Comparison of ENCODE assay signal across 8 cellular contexts in the genomic region with DNA sequence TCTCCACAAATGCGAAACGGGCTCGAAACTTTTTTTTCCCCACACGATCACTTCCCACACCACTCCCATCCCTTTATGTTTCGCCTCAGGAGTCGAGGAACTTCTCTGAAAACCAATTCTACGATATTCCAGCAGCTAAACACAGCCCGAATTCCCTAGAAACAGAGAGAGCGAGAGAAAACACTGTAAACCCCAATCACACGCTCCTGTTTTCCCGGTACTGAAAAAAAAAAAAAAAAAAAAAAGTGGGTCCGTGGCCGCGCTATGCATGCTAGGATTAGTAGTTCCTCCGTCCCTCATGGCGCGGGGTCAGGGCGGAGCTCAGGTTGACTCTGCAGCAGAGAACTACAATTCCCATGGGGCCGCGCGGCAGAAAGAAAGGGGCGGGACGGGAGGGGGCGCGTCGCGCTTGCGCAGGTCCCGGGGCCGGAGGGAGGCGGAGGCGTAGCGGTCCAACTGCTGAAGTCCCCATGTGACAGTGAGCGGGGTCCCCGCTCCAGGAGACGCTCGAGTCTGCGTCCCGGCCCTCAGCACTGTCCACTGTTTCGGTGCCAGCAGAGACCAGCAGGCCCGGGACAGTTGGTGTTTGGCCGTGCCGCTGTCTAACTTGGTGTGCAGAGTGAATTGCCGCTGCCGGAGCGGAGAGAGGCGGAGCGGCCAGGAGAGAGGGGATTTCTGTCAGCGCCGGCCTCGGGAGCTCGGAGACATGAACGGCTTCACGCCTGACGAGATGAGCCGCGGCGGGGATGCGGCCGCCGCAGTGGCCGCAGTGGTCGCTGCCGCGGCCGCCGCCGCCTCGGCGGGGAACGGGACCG. TPM values are rescaled to one million over a fixed set of nuclear protein-coding genes. Genes with fewer than 3 reads are reported as not detected.
A peak's percentile ranks its signal among the peaks of the same experiment; 100 is the strongest.
DNase-seq lines count a peak whose midpoint lies in the region; ATAC-seq and TF ChIP-seq lines count a peak whose summit lies in the region.

A gene with protein sequence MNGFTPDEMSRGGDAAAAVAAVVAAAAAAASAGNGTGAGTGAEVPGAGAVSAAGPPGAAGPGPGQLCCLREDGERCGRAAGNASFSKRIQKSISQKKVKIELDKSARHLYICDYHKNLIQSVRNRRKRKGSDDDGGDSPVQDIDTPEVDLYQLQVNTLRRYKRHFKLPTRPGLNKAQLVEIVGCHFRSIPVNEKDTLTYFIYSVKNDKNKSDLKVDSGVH (plus strand): TSS at position 478 of the 815 bp plus-strand sequence. CDS start 229 bp downstream, at position 707.

- H3K27ac ChIP-seq in PC-9, result peak within 1 kb of the TSS; percentile 59

- peak within 1 kb of the TSS; percentile 91 for H3K4me2 ChIP-seq in PC-9

- TF ChIP-seq CTCF in PC-9 (conservative IDR thresholded peaks at IDR 0.05) (no peak), epithelial cell of proximal tubule (conservative IDR thresholded peaks at IDR 0.05; ENCODE audit: low read depth, low read length) (no peak)

- no peaks in the 10 kb centered on the region for H3K9me2 ChIP-seq in PC-9 (ENCODE audit: insufficient read depth)

- 0 out of 2 replicates have a peak, but pooled peaks cover 3% of the 10 kb centered on the region for H3F3A ChIP-seq in PC-9 (ENCODE audit: insufficient read depth, low read depth)

- 0 out of 2 replicates have a peak, but pooled peaks cover 2% of the 10 kb centered on the region for H3K79me2 ChIP-seq in PC-9 (ENCODE audit: low read depth)

- CTCF ChIA-PET in PC-9 (lab: Charles Lee), result interaction anchor here (0.7 kb wide), 3 partner anchors 10 to 647 kb away, joined by 5 to 7 read pairs (median 6); no protein-coding TSS in a partner anchor

- H3K27me3 ChIP-seq in PC-9 (ENCODE audit: insufficient read depth, low read depth), result no peaks in the 10 kb centered on the region

- no TSS peak for BruUV-seq in PC-9 (replicated peaks; lab: Mats Ljungman, UMichigan)

- intact Hi-C loops in PC-9 (cut with micrococcal nuclease; ENCODE audit: unreplicated experiment), result loop anchor here (1.0 to 2.0 kb wide), 3 partner anchors 36 to 202 kb away; a partner anchor contains a TSS

- no peaks in the 10 kb centered on the region for H3K4me1 ChIP-seq in PC-9 (replicated peaks; ENCODE audit: insufficient read depth)

- DNase-seq in DMS153 (lab: John Stamatoyannopoulos, UW) (peak; percentile 96), PC-9 (peak; percentile 82 to 93), epithelial cell of proximal tubule (ENCODE audit: low read depth) (peak; percentile 74), mucosa of gallbladder (ENCODE audit: low spot score) (peak; percentile 99)
- peak; percentile 96 for DNase-seq in Jurkat, Clone E6-1 (ENCODE audit: low read depth, low spot score)
- DNase-seq in activated T-cell treated with anti-CD3 and anti-CD28 coated beads, Interleukin-2, amount 50 U/mL, for 1 hour, result peak; percentile 98
- DNase-seq in stimulated activated CD8-positive, alpha-beta memory T cell treated with anti-CD3 and anti-CD28 coated beads, Interleukin-4, amount 100 ng/mL, for 4 hours (ENCODE audit: low read depth in 2 of 2, low spot score in 1 of 2), result peak; percentile 94 to 95

- peak within 1 kb of the TSS; percentile 75 for H3K4me3 ChIP-seq in Jurkat, Clone E6-1 (ENCODE audit: low read length)
- peak within 1 kb of the TSS; percentile 82 for H3K4me3 ChIP-seq in PC-9
- peak within 1 kb of the TSS; percentile 82 for H3K4me3 ChIP-seq in epithelial cell of proximal tubule (ENCODE audit: low read depth, low read length)

- no peaks in the 10 kb centered on the region for H3K9me3 ChIP-seq in PC-9 (ENCODE audit: insufficient read depth, low read depth)

- H2AFZ ChIP-seq in PC-9, result peak within 1 kb of the TSS; percentile 99

- no peaks in the 10 kb centered on the region for H3K36me3 ChIP-seq in PC-9 (ENCODE audit: low read depth)

- no peaks in the 10 kb centered on the region for H4K20me1 ChIP-seq in PC-9 (ENCODE audit: insufficient read depth)

- POLR2A ChIA-PET in PC-9 (lab: Charles Lee; ENCODE audit: unreplicated experiment), result interaction anchor here (0.7 kb wide), 1 partner anchor 322 kb away, joined by 33 read pairs; no protein-coding TSS in a partner anchor

- peak; percentile 63 for ATAC-seq in GM21619 (IDR thresholded peaks at IDR 0.05; ENCODE audit: unreplicated experiment)

RNA-seq across cellular contexts. Expression of the gene that starts here (rescaled TPM):
- 36.6 TPM for polyA plus RNA-seq in Jurkat, Clone E6-1 (2012; ENCODE audit: insufficient read depth, insufficient read length)
- 8.0 and 11.4 TPM in 2 replicates for total RNA-seq in PC-9 (2021)
- 32.6 and 34.0 TPM in 2 replicates for total RNA-seq in epithelial cell of proximal tubule
- 16.4 TPM for total RNA-seq in mucosa of gallbladder

Comparison
In these comparisons a context has a peak if more than half of its experiments do, and no peak if none do; other contexts are left out.
1. Peak in every context shown above with its lines: DNase-seq, ATAC-seq, H3K4me3 ChIP-seq and H3K27ac ChIP-seq.